Comparison of ENCODE assay signal across 3 cellular contexts in the genomic region with DNA sequence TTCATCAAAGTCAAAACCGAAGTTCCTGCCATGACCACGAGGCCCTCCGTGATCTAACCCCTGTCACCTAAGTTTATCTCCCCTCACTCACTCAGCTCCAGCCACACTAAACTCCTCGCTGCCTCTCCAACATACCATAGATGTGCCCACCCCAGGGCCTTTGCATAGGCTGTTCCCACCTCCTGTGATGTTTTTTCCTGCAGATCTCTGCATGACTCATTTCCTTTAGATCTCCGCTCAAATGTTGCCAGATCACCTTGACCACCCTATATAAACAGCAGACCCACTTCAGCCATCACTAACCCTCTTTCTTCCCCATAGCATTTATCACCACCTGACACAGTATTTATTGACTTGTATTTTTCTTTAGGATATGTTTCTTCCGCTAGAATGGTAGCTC.
TF ChIP-seq lines count a peak whose summit lies in the region.

No MANE protein-coding gene starts in this region.

TF ChIP-seq in SK-N-SH, 30 proteins besides CTCF, POLR2A, EP300 and RAD21 (continues in another document):
- TF ChIP-seq GABPA (IDR thresholded peaks at IDR 0.05; ENCODE audit: low read depth) (no peak), RFX5 (IDR thresholded peaks at IDR 0.05; ENCODE audit: low read length) (no peak), YY1 (IDR thresholded peaks at IDR 0.05; ENCODE audit: low read depth) (no peak), RXRA (IDR thresholded peaks at IDR 0.05; ENCODE audit: borderline replicate concordance, low read depth) (no peak), GATA2 (CRISPR knock-in tag; IDR thresholded peaks at IDR 0.05) (no peak), MEF2A (IDR thresholded peaks at IDR 0.05; ENCODE audit: borderline replicate concordance, low read depth) (no peak), SMC3 (IDR thresholded peaks at IDR 0.05; ENCODE audit: low read depth, low read length) (no peak), FOSL2 (IDR thresholded peaks at IDR 0.05; ENCODE audit: borderline replicate concordance, low read depth) (no peak)
- TF ChIP-seq, protein P1, sequence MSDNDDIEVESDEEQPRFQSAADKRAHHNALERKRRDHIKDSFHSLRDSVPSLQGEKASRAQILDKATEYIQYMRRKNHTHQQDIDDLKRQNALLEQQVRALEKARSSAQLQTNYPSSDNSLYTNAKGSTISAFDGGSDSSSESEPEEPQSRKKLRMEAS (IDR thresholded peaks at IDR 0.05; ENCODE audit: low read depth), result no peak
- TF ChIP-seq, protein P2, sequence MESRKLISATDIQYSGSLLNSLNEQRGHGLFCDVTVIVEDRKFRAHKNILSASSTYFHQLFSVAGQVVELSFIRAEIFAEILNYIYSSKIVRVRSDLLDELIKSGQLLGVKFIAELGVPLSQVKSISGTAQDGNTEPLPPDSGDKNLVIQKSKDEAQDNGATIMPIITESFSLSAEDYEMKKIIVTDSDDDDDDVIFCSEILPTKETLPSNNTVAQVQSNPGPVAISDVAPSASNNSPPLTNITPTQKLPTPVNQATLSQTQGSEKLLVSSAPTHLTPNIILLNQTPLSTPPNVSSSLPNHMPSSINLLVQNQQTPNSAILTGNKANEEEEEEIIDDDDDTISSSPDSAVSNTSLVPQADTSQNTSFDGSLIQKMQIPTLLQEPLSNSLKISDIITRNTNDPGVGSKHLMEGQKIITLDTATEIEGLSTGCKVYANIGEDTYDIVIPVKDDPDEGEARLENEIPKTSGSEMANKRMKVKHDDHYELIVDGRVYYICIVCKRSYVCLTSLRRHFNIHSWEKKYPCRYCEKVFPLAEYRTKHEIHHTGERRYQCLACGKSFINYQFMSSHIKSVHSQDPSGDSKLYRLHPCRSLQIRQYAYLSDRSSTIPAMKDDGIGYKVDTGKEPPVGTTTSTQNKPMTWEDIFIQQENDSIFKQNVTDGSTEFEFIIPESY (IDR thresholded peaks at IDR 0.05; ENCODE audit: borderline replicate concordance, low read depth), result no peak
- TF ChIP-seq, protein P3, sequence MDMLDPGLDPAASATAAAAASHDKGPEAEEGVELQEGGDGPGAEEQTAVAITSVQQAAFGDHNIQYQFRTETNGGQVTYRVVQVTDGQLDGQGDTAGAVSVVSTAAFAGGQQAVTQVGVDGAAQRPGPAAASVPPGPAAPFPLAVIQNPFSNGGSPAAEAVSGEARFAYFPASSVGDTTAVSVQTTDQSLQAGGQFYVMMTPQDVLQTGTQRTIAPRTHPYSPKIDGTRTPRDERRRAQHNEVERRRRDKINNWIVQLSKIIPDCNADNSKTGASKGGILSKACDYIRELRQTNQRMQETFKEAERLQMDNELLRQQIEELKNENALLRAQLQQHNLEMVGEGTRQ (IDR thresholded peaks at IDR 0.05; ENCODE audit: borderline replicate concordance, low read depth, low read length), result no peak
- TF ChIP-seq, protein P4, sequence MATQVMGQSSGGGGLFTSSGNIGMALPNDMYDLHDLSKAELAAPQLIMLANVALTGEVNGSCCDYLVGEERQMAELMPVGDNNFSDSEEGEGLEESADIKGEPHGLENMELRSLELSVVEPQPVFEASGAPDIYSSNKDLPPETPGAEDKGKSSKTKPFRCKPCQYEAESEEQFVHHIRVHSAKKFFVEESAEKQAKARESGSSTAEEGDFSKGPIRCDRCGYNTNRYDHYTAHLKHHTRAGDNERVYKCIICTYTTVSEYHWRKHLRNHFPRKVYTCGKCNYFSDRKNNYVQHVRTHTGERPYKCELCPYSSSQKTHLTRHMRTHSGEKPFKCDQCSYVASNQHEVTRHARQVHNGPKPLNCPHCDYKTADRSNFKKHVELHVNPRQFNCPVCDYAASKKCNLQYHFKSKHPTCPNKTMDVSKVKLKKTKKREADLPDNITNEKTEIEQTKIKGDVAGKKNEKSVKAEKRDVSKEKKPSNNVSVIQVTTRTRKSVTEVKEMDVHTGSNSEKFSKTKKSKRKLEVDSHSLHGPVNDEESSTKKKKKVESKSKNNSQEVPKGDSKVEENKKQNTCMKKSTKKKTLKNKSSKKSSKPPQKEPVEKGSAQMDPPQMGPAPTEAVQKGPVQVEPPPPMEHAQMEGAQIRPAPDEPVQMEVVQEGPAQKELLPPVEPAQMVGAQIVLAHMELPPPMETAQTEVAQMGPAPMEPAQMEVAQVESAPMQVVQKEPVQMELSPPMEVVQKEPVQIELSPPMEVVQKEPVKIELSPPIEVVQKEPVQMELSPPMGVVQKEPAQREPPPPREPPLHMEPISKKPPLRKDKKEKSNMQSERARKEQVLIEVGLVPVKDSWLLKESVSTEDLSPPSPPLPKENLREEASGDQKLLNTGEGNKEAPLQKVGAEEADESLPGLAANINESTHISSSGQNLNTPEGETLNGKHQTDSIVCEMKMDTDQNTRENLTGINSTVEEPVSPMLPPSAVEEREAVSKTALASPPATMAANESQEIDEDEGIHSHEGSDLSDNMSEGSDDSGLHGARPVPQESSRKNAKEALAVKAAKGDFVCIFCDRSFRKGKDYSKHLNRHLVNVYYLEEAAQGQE (IDR thresholded peaks at IDR 0.05; ENCODE audit: low read depth, low read length), result no peak

TF ChIP-seq in SK-N-SH treated with all-trans-retinoic acid at 6 μM for 48 hours, 23 proteins besides CTCF, POLR2A, EP300 and RAD21:
- TF ChIP-seq ESRRG (CRISPR knock-in tag; IDR thresholded peaks at IDR 0.05) (no peak), ZNF8 (CRISPR knock-in tag; IDR thresholded peaks at IDR 0.05) (no peak)

TF ChIP-seq in K562, 482 proteins besides CTCF, POLR2A, EP300 and RAD21:
- TF ChIP-seq RBM25 (IDR thresholded peaks at IDR 0.05; ENCODE audit: low read depth, low read length, severe bottlenecking), result peak; percentile 46
- TF ChIP-seq CBFB (CRISPR knock-in tag; IDR thresholded peaks at IDR 0.05), result no peak
- TF ChIP-seq, protein P5, sequence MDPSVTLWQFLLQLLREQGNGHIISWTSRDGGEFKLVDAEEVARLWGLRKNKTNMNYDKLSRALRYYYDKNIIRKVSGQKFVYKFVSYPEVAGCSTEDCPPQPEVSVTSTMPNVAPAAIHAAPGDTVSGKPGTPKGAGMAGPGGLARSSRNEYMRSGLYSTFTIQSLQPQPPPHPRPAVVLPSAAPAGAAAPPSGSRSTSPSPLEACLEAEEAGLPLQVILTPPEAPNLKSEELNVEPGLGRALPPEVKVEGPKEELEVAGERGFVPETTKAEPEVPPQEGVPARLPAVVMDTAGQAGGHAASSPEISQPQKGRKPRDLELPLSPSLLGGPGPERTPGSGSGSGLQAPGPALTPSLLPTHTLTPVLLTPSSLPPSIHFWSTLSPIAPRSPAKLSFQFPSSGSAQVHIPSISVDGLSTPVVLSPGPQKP (CRISPR knock-in tag; IDR thresholded peaks at IDR 0.05), result no peak
- no peak for TF ChIP-seq WHSC1 (IDR thresholded peaks at IDR 0.05; ENCODE audit: low read length)
